20 cellular contexts compared by ENCODE assay signal in genomic region chr2:182049783-182050182, GRCh38.
DNase-seq lines count a peak whose midpoint lies in the region; ATAC-seq, FAIRE-seq and TF ChIP-seq lines count a peak whose summit lies in the region.
"Had no signal": no experiment of that assay in that cellular context is flagged by ENCODE, and none has a peak within 500 bp of the region (broad histone marks: within the 10 kb centered on the region; RNA-seq: fewer than 3 reads in every experiment).

No MANE protein-coding gene starts in this region.

- peaks cover 3 to 25% (median 14%) of the 10 kb centered on the region in 4 donors for H3K4me1 ChIP-seq in liver (ENCODE audit: control insufficient read depth in 4 of 4, insufficient read depth in 4 of 4, low read length in 3 of 4)
- H3K4me1 ChIP-seq in HepG2 (ENCODE audit: insufficient read depth, low read length), result peaks cover 9% of the 10 kb centered on the region; the same call in 1 of the 2 replicates
- peaks cover 0 to 34% (median 20%) of the 10 kb centered on the region in 12 donors for H3K4me1 ChIP-seq in heart left ventricle
- peaks cover 0 to 29% (median 8%) of the 10 kb centered on the region in 4 donors for H3K4me1 ChIP-seq in right lobe of liver
- no peaks in the 10 kb centered on the region for H3K4me1 ChIP-seq in left lung
- no peaks in the 10 kb centered on the region for H3K4me1 ChIP-seq in naive thymus-derived CD4-positive, alpha-beta T cell (ENCODE audit: control insufficient read depth in 2 of 2, insufficient read depth in 2 of 2, low read length in 2 of 2)
- H3K4me1 ChIP-seq: A549, Caco-2 had no signal

- no peaks in the 10 kb centered on the region for H3K79me2 ChIP-seq in HepG2 (ENCODE audit: insufficient read depth, low read length)

- H3K9me3 ChIP-seq in liver (ENCODE audit: control insufficient read depth in 4 of 4, low read length in 3 of 4) (no peaks in the 10 kb centered on the region), HepG2 (ENCODE audit: low read length) (no peaks in the 10 kb centered on the region), heart left ventricle (peaks cover 0 to 3% (median 0%) of the 10 kb centered on the region in 12 donors), right lobe of liver (no peaks in the 10 kb centered on the region), left lung (no peaks in the 10 kb centered on the region)
- no peaks in the 10 kb centered on the region for H3K9me3 ChIP-seq in naive thymus-derived CD4-positive, alpha-beta T cell (ENCODE audit: control insufficient read depth in 2 of 3, low read length in 3 of 3)
- H3K9me3 ChIP-seq: A549, Caco-2 had no signal

- H3K4me3 ChIP-seq in liver (ENCODE audit: low read depth in 1 of 3, low read length in 3 of 3) (no peak overlapping the region), HepG2 (replicated peaks in 1 of 3; ENCODE audit: insufficient read depth in 1 of 3, low read depth in 2 of 3, low read length in 3 of 3) (no peak overlapping the region), heart left ventricle (no peak overlapping the region), right lobe of liver (no peak overlapping the region), left lung (no peak overlapping the region)
- H3K4me3 ChIP-seq in naive thymus-derived CD4-positive, alpha-beta T cell (ENCODE audit: low read length), result no peak overlapping the region
- H3K4me3 ChIP-seq: A549 had no signal

- no peak overlapping the region for H3K27ac Mint-ChIP-seq in naive thymus-derived CD4-positive, alpha-beta T cell
- no peak overlapping the region for H3K27ac Mint-ChIP-seq in stimulated activated naive B cell treated with anti-CD40 and anti-IgM and Interleukin-4, amounts not matched to agents 10 μg/mL and 1 μg/mL and 100 μg/mL, for 72 hours
- H3K27ac Mint-ChIP-seq: HFFc6 had no signal

- H3K27me3 ChIP-seq in liver (ENCODE audit: control insufficient read depth in 4 of 4, insufficient read depth in 4 of 4, low read length in 3 of 4), result no peaks in the 10 kb centered on the region
- H3K27me3 ChIP-seq in HepG2 (ENCODE audit: control insufficient read depth in 1 of 2, insufficient read depth in 2 of 2, low read length in 2 of 2), result no peaks in the 10 kb centered on the region
- H3K27me3 ChIP-seq in heart left ventricle, result no peaks in the 10 kb centered on the region
- H3K27me3 ChIP-seq in right lobe of liver, result no peaks in the 10 kb centered on the region
- H3K27me3 ChIP-seq in left lung, result no peaks in the 10 kb centered on the region
- no peaks in the 10 kb centered on the region for H3K27me3 ChIP-seq in naive thymus-derived CD4-positive, alpha-beta T cell (ENCODE audit: control insufficient read depth in 2 of 2, insufficient read depth in 2 of 2, low read length in 2 of 2)

- TF ChIP-seq CTCF in liver (IDR thresholded peaks at IDR 0.05; ENCODE audit: low read depth, low read length, missing input control) (no peak), HepG2 (CRISPR knock-in tag; IDR thresholded peaks at IDR 0.05) (no peak), heart left ventricle (IDR thresholded peaks at IDR 0.05) (no peak), right lobe of liver (IDR thresholded peaks at IDR 0.05) (no peak), left lung (IDR thresholded peaks at IDR 0.05) (no peak)

- no peak overlapping the region for H2AFZ ChIP-seq in HepG2 (ENCODE audit: low read length)

- TF ChIP-seq EP300 in HepG2 (IDR thresholded peaks at IDR 0.05; ENCODE audit: low read depth in 2 of 2, low read length in 2 of 2) (no peak), HepG2 (CRISPR knock-in tag; IDR thresholded peaks at IDR 0.05; ENCODE audit: borderline replicate concordance) (no peak)

- H3K4me1 Mint-ChIP-seq in naive thymus-derived CD4-positive, alpha-beta T cell, result no peaks in the 10 kb centered on the region
- no peaks in the 10 kb centered on the region for H3K4me1 Mint-ChIP-seq in stimulated activated naive B cell treated with anti-CD40 and anti-IgM and Interleukin-4, amounts not matched to agents 10 μg/mL and 1 μg/mL and 100 μg/mL, for 72 hours

- POLR2A ChIA-PET in HepG2 (lab: Yijun Ruan, JAX), result no interaction called here
- POLR2A ChIA-PET in naive thymus-derived CD4-positive, alpha-beta T cell (lab: Charles Lee), result no interaction called here

- no peak overlapping the region for H3K9ac ChIP-seq in liver (ENCODE audit: low read depth in 1 of 2, low read length in 2 of 2)
- no peak overlapping the region for H3K9ac ChIP-seq in HepG2 (ENCODE audit: insufficient read depth, low read depth, low read length)
- H3K9ac ChIP-seq: KMS-11 had no signal

- no peak for ATAC-seq in HepG2
- ATAC-seq in heart left ventricle, result peak in 3 of 4 donors; percentile 48 to 63 (median 61)
- peak; percentile 19 to 58 (median 36) for ATAC-seq in right lobe of liver
- ATAC-seq in left lung, result no peak
- no peak for ATAC-seq in naive thymus-derived CD4-positive, alpha-beta T cell
- ATAC-seq in stimulated activated naive B cell treated with anti-CD40 and anti-IgM and Interleukin-4, amounts not matched to agents 10 μg/mL and 1 μg/mL and 100 μg/mL, for 72 hours (replicated peaks), result no peak
- ATAC-seq: A549 had no signal

- intact Hi-C loops in HepG2 (cut with micrococcal nuclease; ENCODE audit: unreplicated experiment) (no loop called here), heart left ventricle (cut with DNase I) (loop anchor here in 2 of 10 donors (5.0 kb wide), 2 partner anchors 57 to 62 kb away; partner anchors contain the start of gene PPP1R1C (in 1 of the 2)), right lobe of liver (cut with DNase I) (no loop called here), left lung (cut with DNase I) (no loop called here)
- intact Hi-C loops in naive thymus-derived CD4-positive, alpha-beta T cell (cut with micrococcal nuclease), result no loop called here

- CTCF ChIA-PET in HepG2 (lab: Yijun Ruan, JAX; ENCODE audit: low intra/inter-chr PET ratio, low total read pairs), result no interaction called here
- CTCF ChIA-PET in naive thymus-derived CD4-positive, alpha-beta T cell (lab: Charles Lee), result no interaction called here

- DNase-seq in HepG2 (ENCODE audit: low spot score), result no peak
- DNase-seq in heart left ventricle, result no peak
- DNase-seq in right lobe of liver, result no peak
- no peak for DNase-seq in left lung
- no peak for DNase-seq in naive thymus-derived CD4-positive, alpha-beta T cell
- no peak for DNase-seq in stimulated activated naive B cell treated with anti-CD40 and anti-IgM and Interleukin-4, amounts not matched to agents 10 μg/mL and 1 μg/mL and 100 μg/mL, for 72 hours
- no peak for DNase-seq in DMS153 (lab: John Stamatoyannopoulos, UW)
- DNase-seq: AML-193, Caco-2, HFFc6, NCI-H1048, NCI-H2081 treated with DMSO at 0.1 percent for 48 hours, NCI-H2227 treated with DMSO at 0.1 percent for 48 hours, NCI-H524, SIG-M5 had no signal

- H3K36me3 Mint-ChIP-seq in naive thymus-derived CD4-positive, alpha-beta T cell, result no peaks in the 10 kb centered on the region
- H3K36me3 Mint-ChIP-seq in stimulated activated naive B cell treated with anti-CD40 and anti-IgM and Interleukin-4, amounts not matched to agents 10 μg/mL and 1 μg/mL and 100 μg/mL, for 72 hours, result no peaks in the 10 kb centered on the region

- TF ChIP-seq RAD21 in liver (IDR thresholded peaks at IDR 0.05), result no peak
- no peak for TF ChIP-seq RAD21 in HepG2 (CRISPR knock-in tag; IDR thresholded peaks at IDR 0.05)

- BruUV-seq in HepG2 (replicated peaks; lab: Mats Ljungman, UMichigan), result no TSS peak

- H3K9me3 Mint-ChIP-seq in naive thymus-derived CD4-positive, alpha-beta T cell, result peaks cover 0 to 1% (median 0%) of the 10 kb centered on the region in 11 donors
- no peaks in the 10 kb centered on the region for H3K9me3 Mint-ChIP-seq in stimulated activated naive B cell treated with anti-CD40 and anti-IgM and Interleukin-4, amounts not matched to agents 10 μg/mL and 1 μg/mL and 100 μg/mL, for 72 hours
- H3K9me3 Mint-ChIP-seq: HFFc6 had no signal

- H3K4me2 ChIP-seq in HepG2 (ENCODE audit: low read depth, low read length), result no peak overlapping the region
- H3K4me2 ChIP-seq: A549, KMS-11 had no signal

- FAIRE-seq in HepG2 (lab: Jason Lieb, UNC), result no peak
- FAIRE-seq: A549, GM19239, RCC 7860 had no signal

- H3K4me3 Mint-ChIP-seq in naive thymus-derived CD4-positive, alpha-beta T cell, result no peak overlapping the region
- no peak overlapping the region for H3K4me3 Mint-ChIP-seq in stimulated activated naive B cell treated with anti-CD40 and anti-IgM and Interleukin-4, amounts not matched to agents 10 μg/mL and 1 μg/mL and 100 μg/mL, for 72 hours
- H3K4me3 Mint-ChIP-seq: HFFc6 had no signal

- H3K27ac ChIP-seq in liver (ENCODE audit: low read depth in 1 of 2, low read length in 2 of 2) (peak overlapping the region; percentile 56 to 61), HepG2 (ENCODE audit: extremely low read length, insufficient read depth, low read length) (no peak overlapping the region), heart left ventricle (peak overlapping the region in 7 of 12 donors; percentile 12 to 56 (median 30)), right lobe of liver (peak overlapping the region in 2 of 3 donors; percentile 60 to 61), left lung (no peak overlapping the region)
- H3K27ac ChIP-seq in naive thymus-derived CD4-positive, alpha-beta T cell (ENCODE audit: low read depth, low read length), result no peak overlapping the region
- H3K27ac ChIP-seq: A549, KMS-11 had no signal

- peaks cover 0 to 4% (median 0%) of the 10 kb centered on the region in 5 donors for H3K27me3 Mint-ChIP-seq in naive thymus-derived CD4-positive, alpha-beta T cell
- H3K27me3 Mint-ChIP-seq in stimulated activated naive B cell treated with anti-CD40 and anti-IgM and Interleukin-4, amounts not matched to agents 10 μg/mL and 1 μg/mL and 100 μg/mL, for 72 hours, result peaks cover 0 to 5% of the 10 kb centered on the region in 2 donors

- no peak for TF ChIP-seq POLR2A in HepG2 (IDR thresholded peaks at IDR 0.05; ENCODE audit: insufficient read depth in 1 of 2, low read depth in 2 of 2, low read length in 2 of 2)
- TF ChIP-seq POLR2A in heart left ventricle (IDR thresholded peaks at IDR 0.05), result no peak
- TF ChIP-seq POLR2A in right lobe of liver (IDR thresholded peaks at IDR 0.05), result no peak

- no peaks in the 10 kb centered on the region for H4K20me1 ChIP-seq in HepG2 (ENCODE audit: insufficient read depth, low read length)

- in situ Hi-C loops in HepG2 (cut with HindIII; ENCODE audit: extremely low pct_ligation_motif_present, low pct_unique_long_range_greater_than_20kb), result no loop called here

- H3K36me3 ChIP-seq in liver (ENCODE audit: control insufficient read depth in 4 of 4, insufficient read depth in 3 of 4, low read depth in 1 of 4, low read length in 3 of 4) (no peaks in the 10 kb centered on the region), HepG2 (replicated peaks in 1 of 2; ENCODE audit: control insufficient read depth in 1 of 2, insufficient read depth in 2 of 2, low read length in 2 of 2) (no peaks in the 10 kb centered on the region), heart left ventricle (no peaks in the 10 kb centered on the region), right lobe of liver (no peaks in the 10 kb centered on the region), left lung (no peaks in the 10 kb centered on the region)
- no peaks in the 10 kb centered on the region for H3K36me3 ChIP-seq in naive thymus-derived CD4-positive, alpha-beta T cell (ENCODE audit: control insufficient read depth in 2 of 3, insufficient read depth in 3 of 3, low read length in 3 of 3)

- 91% methylated on average over 2 of the region's 2 CpGs for WGBS in liver
- WGBS in HepG2 (ENCODE audit: low lambda C conversion rate), result 66% methylated on average over 2 of the region's 2 CpGs
- 55 to 77% (median 74%) methylated on average over 2 of the region's 2 CpGs for WGBS in heart left ventricle, 4 donors
- 88% methylated on average over 2 of the region's 2 CpGs for WGBS in right lobe of liver (ENCODE audit: insufficient coverage, low coverage, low lambda C conversion rate, missing lambda C conversion rate)

Comparison
In these comparisons a context has a peak if more than half of its experiments do, and no peak if none do; other contexts are left out.
1. H3K27ac ChIP-seq: peak in liver (2 of 2), heart left ventricle (7 of 12) and right lobe of liver (2 of 3); none in HepG2 (single experiment), left lung (0 of 2) and naive thymus-derived CD4-positive, alpha-beta T cell (single experiment).
2. ATAC-seq: peak in heart left ventricle (3 of 4) and right lobe of liver (4 of 4); none in HepG2 (single experiment), left lung (single experiment), naive thymus-derived CD4-positive, alpha-beta T cell (single experiment) and stimulated activated naive B cell treated with anti-CD40 and anti-IgM and Interleukin-4, amounts not matched to agents 10 μg/mL and 1 μg/mL and 100 μg/mL, for 72 hours (0 of 2).